8 cellular contexts compared by ENCODE assay signal in genomic region chr11:86743223-86744118, GRCh38. TPM values are rescaled to one million over a fixed set of nuclear protein-coding genes. Genes with fewer than 3 reads are reported as not detected.
A peak's percentile ranks its signal among the peaks of the same experiment; 100 is the strongest.
DNase-seq lines count a peak whose midpoint lies in the region; ATAC-seq, FAIRE-seq and TF ChIP-seq lines count a peak whose summit lies in the region.

No MANE protein-coding gene starts in this region.

- no peaks in the 10 kb centered on the region for H3K36me3 Mint-ChIP-seq in activated CD4-positive, alpha-beta T cell treated with anti-CD3 and anti-CD28 coated beads for 36 hours (ENCODE audit: low read depth)
- 0 out of 2 replicates have a peak, but pooled peaks cover 3% of the 10 kb centered on the region for H3K36me3 Mint-ChIP-seq in WTC11

- no peak overlapping the region for H3K27ac Mint-ChIP-seq in activated CD4-positive, alpha-beta T cell treated with anti-CD3 and anti-CD28 coated beads for 36 hours
- H3K27ac Mint-ChIP-seq in WTC11, result no peak overlapping the region

- intact Hi-C loops in activated CD4-positive, alpha-beta T cell treated with anti-CD3 and anti-CD28 coated beads for 36 hours (cut with DNase I, micrococcal nuclease), result loop anchor here (1.0 to 5.0 kb wide), 10 partner anchors 55 to 796 kb away; no protein-coding TSS in a partner anchor
- intact Hi-C loops in mucosa of descending colon (cut with DNase I, micrococcal nuclease), result no loop called here
- intact Hi-C loops in transverse colon (cut with DNase I; ENCODE audit: low total_unique reads), result loop anchor here (10.0 kb wide), 1 partner anchor 51 kb away; no protein-coding TSS in a partner anchor

- H3K4me3 ChIP-seq in bronchial epithelial cell (ENCODE audit: low read depth, low read length) (no peak overlapping the region), mucosa of descending colon (no peak overlapping the region), transverse colon (no peak overlapping the region)

- peak overlapping the region; percentile 81 to 90 (median 86) for H3K27ac ChIP-seq in transverse colon

- H3K27me3 Mint-ChIP-seq in activated CD4-positive, alpha-beta T cell treated with anti-CD3 and anti-CD28 coated beads for 36 hours, result peaks cover 17% of the 10 kb centered on the region
- no peaks in the 10 kb centered on the region for H3K27me3 Mint-ChIP-seq in WTC11 (ENCODE audit: low read depth)

- H3K36me3 ChIP-seq in bronchial epithelial cell (ENCODE audit: control insufficient read depth, insufficient read depth, low read length) (no peaks in the 10 kb centered on the region), mucosa of descending colon (ENCODE audit: low read depth) (no peaks in the 10 kb centered on the region), transverse colon (no peaks in the 10 kb centered on the region)

- H3K9me3 Mint-ChIP-seq in activated CD4-positive, alpha-beta T cell treated with anti-CD3 and anti-CD28 coated beads for 36 hours (ENCODE audit: low read depth), result no peaks in the 10 kb centered on the region
- peaks cover 22% of the 10 kb centered on the region for H3K9me3 Mint-ChIP-seq in WTC11

- peaks cover 3% of the 10 kb centered on the region for H3K4me1 ChIP-seq in mucosa of descending colon (ENCODE audit: low read depth)
- H3K4me1 ChIP-seq in transverse colon, result peaks cover 8 to 23% (median 14%) of the 10 kb centered on the region in 4 donors

- no peak overlapping the region for H3K4me3 Mint-ChIP-seq in activated CD4-positive, alpha-beta T cell treated with anti-CD3 and anti-CD28 coated beads for 36 hours
- no peak overlapping the region for H3K4me3 Mint-ChIP-seq in WTC11

- WGBS in transverse colon (ENCODE audit: low coverage in 1 of 2), 2 donors, result 71% methylated on average over 7 of the region's 7 CpGs; no CpG with 5 or more reads in 1 of the 2 donors

- H3K27me3 ChIP-seq in bronchial epithelial cell (ENCODE audit: control insufficient read depth, insufficient read depth, low read length), result no peaks in the 10 kb centered on the region
- no peaks in the 10 kb centered on the region for H3K27me3 ChIP-seq in transverse colon

- CTCF ChIA-PET in activated CD4-positive, alpha-beta T cell treated with anti-CD3 and anti-CD28 coated beads for 36 hours (lab: Charles Lee), result no interaction called here
- CTCF ChIA-PET in WTC11 (lab: Charles Lee), result no interaction called here

- peaks cover 30% of the 10 kb centered on the region for H3K4me1 Mint-ChIP-seq in activated CD4-positive, alpha-beta T cell treated with anti-CD3 and anti-CD28 coated beads for 36 hours
- peaks cover 15% of the 10 kb centered on the region for H3K4me1 Mint-ChIP-seq in WTC11

- in situ Hi-C loops in transverse colon (cut with MboI; ENCODE audit: low pct_ligation_motif_present in 1 of 4, low pct_unique_long_range_greater_than_20kb in 1 of 4, low sequenced_read_pairs in 3 of 4), result no loop called here

- FAIRE-seq in bronchial epithelial cell (lab: Jason Lieb, UNC) (peak; percentile 72), GM12891 (lab: Jason Lieb, UNC) (no peak)

- TF ChIP-seq CTCF in bronchial epithelial cell (IDR thresholded peaks at IDR 0.05; ENCODE audit: insufficient read depth, low read length, severe bottlenecking) (no peak), mucosa of descending colon (IDR thresholded peaks at IDR 0.05) (no peak), transverse colon (IDR thresholded peaks at IDR 0.05) (no peak), WTC11 (IDR thresholded peaks at IDR 0.05) (no peak)

- no peak for TF ChIP-seq POLR2A in transverse colon (IDR thresholded peaks at IDR 0.05)
- no peak for TF ChIP-seq POLR2A in GM12891 (IDR thresholded peaks at IDR 0.05; ENCODE audit: low read depth, low read length)

- no peak for TF ChIP-seq EP300 in transverse colon (IDR thresholded peaks at IDR 0.05; ENCODE audit: low read depth)

- ATAC-seq in activated CD4-positive, alpha-beta T cell treated with anti-CD3 and anti-CD28 coated beads for 36 hours, result peak; percentile 90
- ATAC-seq in mucosa of descending colon (peak; percentile 72), WTC11 (no peak)

- POLR2A ChIA-PET in activated CD4-positive, alpha-beta T cell treated with anti-CD3 and anti-CD28 coated beads for 36 hours (lab: Charles Lee), result no interaction called here
- POLR2A ChIA-PET in WTC11 (lab: Charles Lee), result no interaction called here

- peak; percentile 76 for DNase-seq in activated CD4-positive, alpha-beta T cell treated with anti-CD3 and anti-CD28 coated beads for 36 hours
- no peak for DNase-seq in activated CD4-positive, alpha-beta T cell treated with anti-CD3 and anti-CD28 coated beads, Interleukin-2, amount 50 U/mL, for 4 hours
- DNase-seq in OCI-M1 (lab: John Stamatoyannopoulos, UW) (peak; percentile 100), bronchial epithelial cell (ENCODE audit: low read depth) (peak; percentile 99), mucosa of descending colon (peak in 1 of 3 donors; percentile 17), transverse colon (peak; percentile 26), GM12891 (ENCODE audit: insufficient read length, low spot score) (no peak), WTC11 (ENCODE audit: low spot score) (no peak)

- H3K9me3 ChIP-seq in mucosa of descending colon, result no peaks in the 10 kb centered on the region
- H3K9me3 ChIP-seq in transverse colon, result no peaks in the 10 kb centered on the region

TF ChIP-seq in GM12891, 5 proteins besides CTCF, POLR2A, EP300 and RAD21:
- TF ChIP-seq PAX5 (IDR thresholded peaks at IDR 0.05; ENCODE audit: insufficient read depth, low read length, severe bottlenecking) (no peak), SPI1 (IDR thresholded peaks at IDR 0.05; ENCODE audit: low read depth, low read length) (no peak), POU2F2 (IDR thresholded peaks at IDR 0.05; ENCODE audit: low read depth, low read length) (no peak), POLR2AphosphoS5 (IDR thresholded peaks at IDR 0.05; ENCODE audit: low read depth, low read length) (no peak), TAF1 (IDR thresholded peaks at IDR 0.05; ENCODE audit: low read depth, low read length) (no peak)
TF ChIP-seq in GM12891: peak in this region for 0.

TF ChIP-seq in WTC11, 78 proteins besides CTCF, POLR2A, EP300 and RAD21:
- TF ChIP-seq GTF2I (CRISPR knock-in tag; conservative IDR thresholded peaks at IDR 0.05), result no peak
- TF ChIP-seq, protein P1, sequence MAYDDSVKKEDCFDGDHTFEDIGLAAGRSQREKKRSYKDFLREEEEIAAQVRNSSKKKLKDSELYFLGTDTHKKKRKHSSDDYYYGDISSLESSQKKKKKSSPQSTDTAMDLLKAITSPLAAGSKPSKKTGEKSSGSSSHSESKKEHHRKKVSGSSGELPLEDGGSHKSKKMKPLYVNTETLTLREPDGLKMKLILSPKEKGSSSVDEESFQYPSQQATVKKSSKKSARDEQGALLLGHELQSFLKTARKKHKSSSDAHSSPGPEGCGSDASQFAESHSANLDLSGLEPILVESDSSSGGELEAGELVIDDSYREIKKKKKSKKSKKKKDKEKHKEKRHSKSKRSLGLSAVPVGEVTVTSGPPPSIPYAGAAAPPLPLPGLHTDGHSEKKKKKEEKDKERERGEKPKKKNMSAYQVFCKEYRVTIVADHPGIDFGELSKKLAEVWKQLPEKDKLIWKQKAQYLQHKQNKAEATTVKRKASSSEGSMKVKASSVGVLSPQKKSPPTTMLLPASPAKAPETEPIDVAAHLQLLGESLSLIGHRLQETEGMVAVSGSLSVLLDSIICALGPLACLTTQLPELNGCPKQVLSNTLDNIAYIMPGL (CRISPR knock-in tag; IDR thresholded peaks at IDR 0.05), result no peak
- no peak for TF ChIP-seq USF1 (CRISPR knock-in tag; IDR thresholded peaks at IDR 0.05)
- TF ChIP-seq, protein P2, sequence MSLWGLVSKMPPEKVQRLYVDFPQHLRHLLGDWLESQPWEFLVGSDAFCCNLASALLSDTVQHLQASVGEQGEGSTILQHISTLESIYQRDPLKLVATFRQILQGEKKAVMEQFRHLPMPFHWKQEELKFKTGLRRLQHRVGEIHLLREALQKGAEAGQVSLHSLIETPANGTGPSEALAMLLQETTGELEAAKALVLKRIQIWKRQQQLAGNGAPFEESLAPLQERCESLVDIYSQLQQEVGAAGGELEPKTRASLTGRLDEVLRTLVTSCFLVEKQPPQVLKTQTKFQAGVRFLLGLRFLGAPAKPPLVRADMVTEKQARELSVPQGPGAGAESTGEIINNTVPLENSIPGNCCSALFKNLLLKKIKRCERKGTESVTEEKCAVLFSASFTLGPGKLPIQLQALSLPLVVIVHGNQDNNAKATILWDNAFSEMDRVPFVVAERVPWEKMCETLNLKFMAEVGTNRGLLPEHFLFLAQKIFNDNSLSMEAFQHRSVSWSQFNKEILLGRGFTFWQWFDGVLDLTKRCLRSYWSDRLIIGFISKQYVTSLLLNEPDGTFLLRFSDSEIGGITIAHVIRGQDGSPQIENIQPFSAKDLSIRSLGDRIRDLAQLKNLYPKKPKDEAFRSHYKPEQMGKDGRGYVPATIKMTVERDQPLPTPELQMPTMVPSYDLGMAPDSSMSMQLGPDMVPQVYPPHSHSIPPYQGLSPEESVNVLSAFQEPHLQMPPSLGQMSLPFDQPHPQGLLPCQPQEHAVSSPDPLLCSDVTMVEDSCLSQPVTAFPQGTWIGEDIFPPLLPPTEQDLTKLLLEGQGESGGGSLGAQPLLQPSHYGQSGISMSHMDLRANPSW (CRISPR knock-in tag; conservative IDR thresholded peaks at IDR 0.05; ENCODE audit: low read depth), result no peak

RNA-seq across cellular contexts. Expression of gene PRSS23, which starts 56.9 kb away (rescaled TPM):
- total RNA-seq in activated CD4-positive, alpha-beta T cell treated with anti-CD3 and anti-CD28 coated beads for 36 hours, result 1 to 10 TPM in 1 of 2 experiments, under 1 TPM in 1; 0.62 to 1.5 TPM
- total RNA-seq in bronchial epithelial cell (75.0 and 101 TPM in 2 replicates), mucosa of descending colon (100 to 1,000 TPM in 2 of 3 donors, 10 to 100 TPM in 1; 75.0 to 128 (median 122) TPM), transverse colon (100 to 1,000 TPM in 1 of 4 donors, 10 to 100 TPM in 3; 48.8 to 220 (median 49.7) TPM), WTC11 (2021) (3.4 to 4.2 TPM (median 3.5 TPM) in 3 replicates)
- not detected for polyA plus RNA-seq in GM12891 (2012; ENCODE audit: low read depth, missing spikeins)

Comparison
In these comparisons a context has a peak if more than half of its experiments do, and no peak if none do; other contexts are left out.
1. DNase-seq: peak in activated CD4-positive, alpha-beta T cell treated with anti-CD3 and anti-CD28 coated beads for 36 hours (single experiment), OCI-M1 (single experiment), bronchial epithelial cell (single experiment) and transverse colon (single experiment); none in activated CD4-positive, alpha-beta T cell treated with anti-CD3 and anti-CD28 coated beads, Interleukin-2, amount 50 U/mL, for 4 hours (0 of 2), GM12891 (single experiment) and WTC11 (single experiment).
2. intact Hi-C loops: an anchor here in activated CD4-positive, alpha-beta T cell treated with anti-CD3 and anti-CD28 coated beads for 36 hours (1.0 to 5.0 kb wide) and transverse colon (10.0 kb wide); none called in mucosa of descending colon.